In genomic region chr4:80112236-80112635, GRCh38 we compare ENCODE assay signal across 18 cellular contexts. TPM values are rescaled to one million over a fixed set of nuclear protein-coding genes. Genes with fewer than 3 reads are reported as not detected.
DNase-seq lines count a peak whose midpoint lies in the region; ATAC-seq and TF ChIP-seq lines count a peak whose summit lies in the region.
"Had no signal": no experiment of that assay in that cellular context is flagged by ENCODE, and none has a peak within 500 bp of the region (broad histone marks: within the 10 kb centered on the region; RNA-seq: fewer than 3 reads in every experiment).

No MANE protein-coding gene starts in this region.

- TF ChIP-seq POLR2A in suprapubic skin (IDR thresholded peaks at IDR 0.05), result no peak

- WGBS in heart right ventricle, 2 donors, result 55 to 63% methylated on average over 3 of the region's 3 CpGs
- 35% methylated on average over 3 of the region's 3 CpGs for WGBS in suprapubic skin

- TF ChIP-seq CTCF in choroid plexus epithelial cell (conservative IDR thresholded peaks at IDR 0.05; ENCODE audit: low read depth, low read length) (no peak), heart right ventricle (IDR thresholded peaks at IDR 0.05) (no peak), suprapubic skin (IDR thresholded peaks at IDR 0.05) (no peak)

- H3K9me3 ChIP-seq in heart right ventricle (peaks cover 0 to 15% (median 4%) of the 10 kb centered on the region in 11 donors), suprapubic skin (no peaks in the 10 kb centered on the region)
- H3K9me3 ChIP-seq: BE2C had no signal

- H3K27me3 ChIP-seq in heart right ventricle (no peaks in the 10 kb centered on the region), suprapubic skin (no peaks in the 10 kb centered on the region)
- H3K27me3 ChIP-seq: adrenal gland, BE2C, left lung, neural progenitor cell had no signal

- ATAC-seq in heart right ventricle (peak in 7 of 8 donors; percentile 67 to 90 (median 74)), GM21825 (IDR thresholded peaks at IDR 0.05; ENCODE audit: unreplicated experiment) (no peak), HG03571 (IDR thresholded peaks at IDR 0.05; ENCODE audit: unreplicated experiment) (no peak)
- ATAC-seq: left lung had no signal

- H3K4me3 ChIP-seq in choroid plexus epithelial cell (ENCODE audit: low read depth, low read length) (no peak overlapping the region), heart right ventricle (no peak overlapping the region), suprapubic skin (no peak overlapping the region)
- H3K4me3 ChIP-seq: adrenal gland, left lung, neural progenitor cell, SK-N-MC had no signal

- no peak for TF ChIP-seq EP300 in suprapubic skin (IDR thresholded peaks at IDR 0.05)

- H3K27ac ChIP-seq in heart right ventricle (no peak overlapping the region), suprapubic skin (no peak overlapping the region)
- H3K27ac ChIP-seq: adrenal gland, left lung, neural progenitor cell, SK-N-MC had no signal

- DNase-seq in GM04504 (ENCODE audit: low read depth) (peak; percentile 58), choroid plexus epithelial cell (ENCODE audit: low read depth) (peak; percentile 22), heart right ventricle (peak; percentile 13 to 19), suprapubic skin (ENCODE audit: low spot score in 2 of 2) (peak; percentile 67 to 81), SKM-1 treated with dmso at 0.1 percent for 144 hours (lab: John Stamatoyannopoulos, UW; ENCODE audit: unreplicated experiment) (no peak)
- DNase-seq: activated gamma-delta T cell; adrenal gland; BE2C; COR-L47; cortex of kidney; KG1; left lung; NCI-H2029; stimulated activated CD4-positive, alpha-beta T cell treated with anti-CD3 and anti-CD28 coated beads, Interleukin-4, amount 100 ng/mL, for 1 hour had no signal

- intact Hi-C loops in heart right ventricle (cut with DNase I), result no loop called here

- H3K36me3 ChIP-seq in heart right ventricle (no peaks in the 10 kb centered on the region), suprapubic skin (no peaks in the 10 kb centered on the region)
- H3K36me3 ChIP-seq: adrenal gland, BE2C, left lung, neural progenitor cell had no signal

- no peaks in the 10 kb centered on the region for H3K4me1 ChIP-seq in heart right ventricle
- H3K4me1 ChIP-seq in suprapubic skin, result no peaks in the 10 kb centered on the region
- H3K4me1 ChIP-seq: adrenal gland, BE2C, left lung, neural progenitor cell had no signal

RNA-seq across cellular contexts. Expression of gene ANTXR2, which starts 39.2 kb away (rescaled TPM):
- 10 to 100 TPM; 37.2 to 68.4 (median 49.8) TPM for total RNA-seq in heart right ventricle
- 10 to 100 TPM in 1 of 2 donors, 1 to 10 TPM in 1; 9.9 to 10.1 TPM for polyA plus RNA-seq in heart right ventricle
- 10 to 100 TPM in 3 of 4 donors, 1 to 10 TPM in 1; 9.8 to 22.2 (median 12.8) TPM for total RNA-seq in suprapubic skin

Comparison
In these comparisons a context has a peak if more than half of its experiments do, and no peak if none do; other contexts are left out.
1. ATAC-seq: peak in heart right ventricle (7 of 8); none in GM21825 (single experiment) and HG03571 (single experiment).